In genomic region chr6:143374014-143374413, GRCh38 we compare ENCODE assay signal across 19 cellular contexts.
"Had no signal": no experiment of that assay in that cellular context is flagged by ENCODE, and none has a peak within 500 bp of the region (broad histone marks: within the 10 kb centered on the region; RNA-seq: fewer than 3 reads in every experiment).

No MANE protein-coding gene starts in this region.

- H3K4me3 Mint-ChIP-seq: activated T-helper 1 cell treated with anti-CD3 and anti-CD28 coated beads, Interleukin-12 subunit alpha, Interleukin-12 subunit beta, Interleukin-2, Interleukin-4 antibody, amounts not matched to agents 30 ng/mL and 10 ng/mL and 1 ng/mL, durations not matched to agents 14 hours and 24 hours and 36 hours; nephron had no signal

- H3K27ac ChIP-seq: adrenal gland, breast epithelium, esophagus muscularis mucosa, gastroesophageal sphincter, heart right ventricle, left lung, tibial artery had no signal

- H3K27me3 ChIP-seq: adrenal gland, breast epithelium, esophagus muscularis mucosa, gastroesophageal sphincter, heart right ventricle, left lung, tibial artery had no signal

- H3K36me3 ChIP-seq: adrenal gland, breast epithelium, esophagus muscularis mucosa, gastroesophageal sphincter, heart right ventricle, left lung, tibial artery had no signal

- H3K9me3 ChIP-seq: adrenal gland, breast epithelium, esophagus muscularis mucosa, gastroesophageal sphincter, tibial artery had no signal

- H3K4me1 ChIP-seq: adrenal gland, breast epithelium, esophagus muscularis mucosa, gastroesophageal sphincter, heart right ventricle, left lung, tibial artery had no signal

- H3K27me3 Mint-ChIP-seq: progenitor cell of endocrine pancreas had no signal

- H3K4me3 ChIP-seq: adrenal gland, breast epithelium, esophagus muscularis mucosa, gastroesophageal sphincter, heart right ventricle, left lung, tibial artery had no signal

- ATAC-seq: activated naive CD4-positive, alpha-beta T cell treated with anti-CD3 and anti-CD28 coated beads, Interleukin-2, amount 50 U/mL, for 72 hours; gastroesophageal sphincter; heart right ventricle; left lung had no signal

- H3K27ac Mint-ChIP-seq: activated naive CD4-positive, alpha-beta T cell treated with anti-CD3 and anti-CD28 coated beads, Interleukin-2, amount 50 U/mL, for 72 hours; activated T-helper 1 cell treated with anti-CD3 and anti-CD28 coated beads, Interleukin-12 subunit alpha, Interleukin-12 subunit beta, Interleukin-2, Interleukin-4 antibody, amounts not matched to agents 30 ng/mL and 10 ng/mL and 1 ng/mL, durations not matched to agents 14 hours and 24 hours and 36 hours; nephron; progenitor cell of endocrine pancreas had no signal

- H3K4me1 Mint-ChIP-seq: nephron had no signal

- DNase-seq: activated CD4-positive, alpha-beta T cell treated with anti-CD3 and anti-CD28 coated beads, Interleukin-2, amount 50 U/mL, for 1 hour; activated gamma-delta T cell treated with Interleukin-2 at 50 U/mL for 16 hours; adrenal gland; cerebellar nuclear complex; dermis blood vessel endothelial cell; effector memory CD4-positive, alpha-beta T cell; heart right ventricle; left lung; midbrain; stimulated activated CD4-positive, alpha-beta T cell treated with anti-CD3 and anti-CD28 coated beads, Interleukin-2, amount 100 ng/mL, for 24 hours; stimulated activated naive CD4-positive, alpha-beta T cell treated with Interleukin-2 at 50 U/mL for 16 hours; tibial artery had no signal
